ENCODE assay signal across 30 cellular contexts in the genomic region with DNA sequence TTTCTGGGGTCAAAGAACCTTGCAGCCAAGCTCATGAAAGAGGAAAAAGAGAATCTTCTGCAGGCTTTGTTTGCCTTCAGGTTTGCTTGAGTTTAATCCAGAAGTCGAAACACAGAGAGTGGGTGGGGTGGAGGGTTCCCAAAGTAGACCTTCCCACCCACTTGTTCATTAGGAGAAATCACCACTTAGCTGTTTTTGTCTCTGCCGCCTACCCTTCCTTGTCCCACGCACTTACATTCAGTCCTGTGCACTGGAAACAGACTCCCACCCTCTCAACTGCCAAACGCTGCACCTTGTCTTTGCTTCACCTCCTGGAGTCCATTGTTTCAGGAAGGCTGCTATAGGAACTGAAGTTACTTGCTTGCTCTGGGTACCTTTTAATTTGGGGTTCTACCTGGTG.
"Had no signal": no experiment of that assay in that cellular context is flagged by ENCODE, and none has a peak within 500 bp of the region (broad histone marks: within the 10 kb centered on the region; RNA-seq: fewer than 3 reads in every experiment).

No MANE protein-coding gene starts in this region.

- H3K9me3 ChIP-seq: adrenal gland, ascending aorta, body of pancreas, breast epithelium had no signal

- H3K27ac ChIP-seq: adrenal gland, ascending aorta, body of pancreas, brain microvascular endothelial cell, breast epithelium, cardiac muscle cell had no signal

- H3K36me3 ChIP-seq: adrenal gland, ascending aorta, brain microvascular endothelial cell, breast epithelium, cardiac muscle cell had no signal

- H3K4me1 ChIP-seq: adrenal gland, ascending aorta, body of pancreas, breast epithelium had no signal

- ATAC-seq: activated naive CD4-positive, alpha-beta T cell treated with anti-CD3 and anti-CD28 coated beads, Interleukin-2, amount 50 U/mL, for 72 hours; activated naive CD8-positive, alpha-beta T cell treated with anti-CD3 and anti-CD28 coated beads, Interleukin-2, amount 50 U/mL, for 24 hours; activated T-cell treated with anti-CD3 and anti-CD28 coated beads, Interleukin-2, amount 50 U/mL, for 4 hours; activated T-cell treated with anti-CD3 and anti-CD28 coated beads, Interleukin-2, amount 50 U/mL, for 72 hours; activated T-helper 17 cell treated with anti-CD3 and anti-CD28 coated beads, Interleukin-2, amount 50 U/mL, for 72 hours; body of pancreas had no signal

- H3K27me3 ChIP-seq: adrenal gland, ascending aorta, body of pancreas, brain microvascular endothelial cell, breast epithelium, cardiac muscle cell had no signal

- H3K4me3 ChIP-seq: adrenal gland, ascending aorta, body of pancreas, breast epithelium, cardiac muscle cell had no signal

- DNase-seq: activated effector memory CD4-positive, alpha-beta T cell treated with anti-CD3 and anti-CD28 coated beads, Interleukin-2, amount 50 U/mL, for 16 hours; activated effector memory CD4-positive, alpha-beta T cell treated with Interleukin-2 at 50 U/mL for 16 hours; activated gamma-delta T cell; activated gamma-delta T cell treated with Interleukin-2 at 50 U/mL for 16 hours; activated naive CD4-positive, alpha-beta T cell; activated naive CD4-positive, alpha-beta T cell treated with anti-CD3 and anti-CD28 coated beads for 36 hours; activated naive CD4-positive, alpha-beta T cell treated with anti-CD3 and anti-CD28 coated beads, Interleukin-2, amount 10 ng/mL, durations not matched to agents 7 days and 5 days; activated naive CD4-positive, alpha-beta T cell treated with anti-CD3 and anti-CD28 coated beads, Interleukin-2, amount 50 U/mL, for 16 hours; activated naive CD4-positive, alpha-beta T cell treated with Interleukin-2 at 50 U/mL for 16 hours; activated naive CD8-positive, alpha-beta T cell treated with anti-CD3 and anti-CD28 coated beads for 36 hours; activated naive CD8-positive, alpha-beta T cell treated with anti-CD3 and anti-CD28 coated beads, Interleukin-2, amount 10 ng/mL, durations not matched to agents 7 days and 5 days; activated naive CD8-positive, alpha-beta T cell treated with anti-CD3 and anti-CD28 coated beads, Interleukin-2, amount 50 U/mL, for 24 hours; activated T-cell treated with anti-CD3 and anti-CD28 coated beads, Interleukin-2, amount 50 U/mL, for 1 hour; activated T-cell treated with anti-CD3 and anti-CD28 coated beads, Interleukin-2, amount 50 U/mL, for 24 hours; activated T-cell treated with anti-CD3 and anti-CD28 coated beads, Interleukin-2, amount 50 U/mL, for 4 hours; activated T-cell treated with anti-CD3 and anti-CD28 coated beads, Interleukin-2, amount 50 U/mL, for 48 hours; activated T-cell treated with anti-CD3 and anti-CD28 coated beads, Interleukin-2, amount 50 U/mL, for 72 hours; adrenal gland; amniotic stem cell; anterior cingulate cortex; aorta; body of pancreas; brain microvascular endothelial cell; central memory CD4-positive, alpha-beta T cell; cerebellar nuclear complex had no signal
